9 cellular contexts compared by ENCODE assay signal in the genomic region with DNA sequence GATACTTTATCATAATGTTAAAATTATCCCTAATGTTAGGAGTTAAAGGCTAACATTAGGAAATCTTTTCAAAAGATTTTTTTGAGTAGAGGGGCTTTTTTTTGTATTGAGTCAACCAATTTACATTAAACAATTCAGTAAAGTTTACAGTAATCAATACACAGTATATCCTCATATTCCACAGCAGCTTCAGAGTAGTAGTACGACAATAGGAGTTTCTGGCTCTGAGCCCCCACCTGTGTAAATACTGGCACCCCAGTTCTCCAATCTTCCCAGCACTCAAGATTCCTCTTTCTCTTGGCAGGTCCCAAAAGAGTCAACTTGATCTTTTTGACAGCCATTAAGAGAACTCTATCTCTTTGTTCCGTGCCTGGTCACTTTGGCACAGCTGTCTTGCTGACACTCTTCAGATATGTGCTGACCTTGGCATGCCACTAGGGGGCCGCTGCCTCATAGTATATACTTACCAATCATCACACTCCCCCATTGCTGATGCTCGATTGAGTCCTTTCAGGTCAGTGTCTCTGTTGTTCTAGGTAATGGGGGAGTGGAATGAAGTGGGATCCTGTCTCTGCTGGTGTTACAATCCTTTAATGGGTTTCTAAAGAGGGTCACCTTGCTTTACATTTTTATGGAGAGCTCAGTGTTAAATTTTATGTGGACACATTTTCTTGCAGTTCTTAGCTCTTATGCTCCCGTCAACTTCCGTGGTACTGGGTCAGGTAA. TPM values are rescaled to one million over a fixed set of nuclear protein-coding genes. Genes with fewer than 3 reads are reported as not detected.
DNase-seq lines count a peak whose midpoint lies in the region; ATAC-seq and TF ChIP-seq lines count a peak whose summit lies in the region.
"Had no signal": no experiment of that assay in that cellular context is flagged by ENCODE, and none has a peak within 500 bp of the region (broad histone marks: within the 10 kb centered on the region; RNA-seq: fewer than 3 reads in every experiment).

No MANE protein-coding gene starts in this region.

- H3K27me3 Mint-ChIP-seq in activated CD4-positive, alpha-beta memory T cell treated with anti-CD3 and anti-CD28 coated beads, Interleukin-2, amount 10 ng/mL, durations not matched to agents 7 days and 5 days = no peaks in the 10 kb centered on the region
- H3K27me3 Mint-ChIP-seq in mesothelial cell of epicardium (ENCODE audit: low read depth) = no peaks in the 10 kb centered on the region
- H3K27me3 Mint-ChIP-seq: IgD-negative memory B cell had no signal

- no peaks in the 10 kb centered on the region for H3K36me3 Mint-ChIP-seq in activated CD4-positive, alpha-beta memory T cell treated with anti-CD3 and anti-CD28 coated beads, Interleukin-2, amount 10 ng/mL, durations not matched to agents 7 days and 5 days (ENCODE audit: low read depth)
- H3K36me3 Mint-ChIP-seq in mesothelial cell of epicardium = no peaks in the 10 kb centered on the region
- H3K36me3 Mint-ChIP-seq: IgD-negative memory B cell had no signal

- no peaks in the 10 kb centered on the region for H3K9me3 Mint-ChIP-seq in activated CD4-positive, alpha-beta memory T cell treated with anti-CD3 and anti-CD28 coated beads, Interleukin-2, amount 10 ng/mL, durations not matched to agents 7 days and 5 days
- H3K9me3 Mint-ChIP-seq in mesothelial cell of epicardium = no peaks in the 10 kb centered on the region
- H3K9me3 Mint-ChIP-seq: IgD-negative memory B cell had no signal

- POLR2A ChIA-PET in activated CD4-positive, alpha-beta memory T cell treated with anti-CD3 and anti-CD28 coated beads, Interleukin-2, amount 10 ng/mL, durations not matched to agents 7 days and 5 days (lab: Charles Lee) = interaction anchor here (0.7 to 1.5 kb wide), 5 partner anchors 17 to 64 kb away, joined by 3 to 9 read pairs (median 3); partner anchors contain the start of gene CCNI

- DNase-seq in GM19240 (ENCODE audit: insufficient read length, low spot score) (peak; percentile 45), NCI-H69 (lab: John Stamatoyannopoulos, UW) (peak; percentile 76), mesothelial cell of epicardium (ENCODE audit: low spot score in 2 of 2, unreplicated experiment in 2 of 2) (peak in 1 of 2 experiments; percentile 56)
- peak; percentile 77 for DNase-seq in activated CD4-positive, alpha-beta memory T cell treated with anti-CD3 and anti-CD28 coated beads, Interleukin-2, amount 10 ng/mL, durations not matched to agents 7 days and 5 days
- peak; percentile 28 to 35 (median 34) for DNase-seq in effector memory CD4-positive, alpha-beta T cell
- peak; percentile 62 for DNase-seq in stimulated activated CD8-positive, alpha-beta memory T cell treated with anti-CD3 and anti-CD28 coated beads, Interleukin-4, amount 100 ng/mL, for 24 hours (ENCODE audit: low read depth)

- peaks cover 12% of the 10 kb centered on the region for H3K4me1 Mint-ChIP-seq in activated CD4-positive, alpha-beta memory T cell treated with anti-CD3 and anti-CD28 coated beads, Interleukin-2, amount 10 ng/mL, durations not matched to agents 7 days and 5 days
- H3K4me1 Mint-ChIP-seq in mesothelial cell of epicardium = peaks cover 13% of the 10 kb centered on the region

- no peak overlapping the region; the same call in 1 of the 2 replicates for H3K27ac ChIP-seq in C4-2B
- H3K27ac ChIP-seq in effector memory CD4-positive, alpha-beta T cell (ENCODE audit: insufficient read depth, low read length, poor library complexity, severe bottlenecking) = no peak overlapping the region

- no peaks in the 10 kb centered on the region for H3K9me3 ChIP-seq in effector memory CD4-positive, alpha-beta T cell (ENCODE audit: control insufficient read depth, low read length)

- CTCF ChIA-PET in activated CD4-positive, alpha-beta memory T cell treated with anti-CD3 and anti-CD28 coated beads, Interleukin-2, amount 10 ng/mL, durations not matched to agents 7 days and 5 days (lab: Charles Lee) = interaction anchor here (0.6 to 9.4 kb wide), 30 partner anchors 10 to 213 kb away, joined by 3 to 187 read pairs (median 6); partner anchors contain the start of gene CCNG2

- TF ChIP-seq CTCF in C4-2B (conservative IDR thresholded peaks at IDR 0.05) = peak; percentile 90
- peak; percentile 79 for TF ChIP-seq CTCF in mesothelial cell of epicardium (IDR thresholded peaks at IDR 0.05; ENCODE audit: unreplicated experiment)

- H3K4me3 ChIP-seq in effector memory CD4-positive, alpha-beta T cell (ENCODE audit: insufficient read depth, low read depth, low read length, poor library complexity, severe bottlenecking) = no peak overlapping the region

- no peaks in the 10 kb centered on the region for H3K36me3 ChIP-seq in effector memory CD4-positive, alpha-beta T cell (ENCODE audit: control insufficient read depth, insufficient read depth, low read length)

- no peak overlapping the region for H3K27ac Mint-ChIP-seq in activated CD4-positive, alpha-beta memory T cell treated with anti-CD3 and anti-CD28 coated beads, Interleukin-2, amount 10 ng/mL, durations not matched to agents 7 days and 5 days
- H3K27ac Mint-ChIP-seq in mesothelial cell of epicardium = no peak overlapping the region
- H3K27ac Mint-ChIP-seq: IgD-negative memory B cell had no signal

- H3K4me1 ChIP-seq in effector memory CD4-positive, alpha-beta T cell (ENCODE audit: control insufficient read depth, insufficient read depth, low read length, poor library complexity, severe bottlenecking) = peaks cover 7% of the 10 kb centered on the region

- no peak overlapping the region for H3K4me3 Mint-ChIP-seq in activated CD4-positive, alpha-beta memory T cell treated with anti-CD3 and anti-CD28 coated beads, Interleukin-2, amount 10 ng/mL, durations not matched to agents 7 days and 5 days
- no peak overlapping the region for H3K4me3 Mint-ChIP-seq in mesothelial cell of epicardium
- H3K4me3 Mint-ChIP-seq: IgD-negative memory B cell had no signal

- ATAC-seq in HG03354 (IDR thresholded peaks at IDR 0.05; ENCODE audit: poor library complexity, severe bottlenecking, unreplicated experiment) = peak; percentile 99

- no peaks in the 10 kb centered on the region for H3K27me3 ChIP-seq in effector memory CD4-positive, alpha-beta T cell (replicated peaks; ENCODE audit: control insufficient read depth, insufficient read depth, low read length, poor library complexity, severe bottlenecking)

RNA-seq across cellular contexts. Expression of gene CCNI, which starts 19.5 kb away (rescaled TPM):
- 100 to 1,000 TPM; 244 to 246 TPM for total RNA-seq in activated CD4-positive, alpha-beta memory T cell treated with anti-CD3 and anti-CD28 coated beads, Interleukin-2, amount 10 ng/mL, durations not matched to agents 7 days and 5 days
- total RNA-seq in mesothelial cell of epicardium = 242 to 254 TPM (median 245 TPM) in 3 replicates
